In genomic region chr22:46995501-46996360, GRCh38 we compare ENCODE assay signal across 28 cellular contexts.
"Had no signal": no experiment of that assay in that cellular context is flagged by ENCODE, and none has a peak within 500 bp of the region (broad histone marks: within the 10 kb centered on the region; RNA-seq: fewer than 3 reads in every experiment).

No MANE protein-coding gene starts in this region.

- H3K9me3 ChIP-seq: esophagus squamous epithelium, heart right ventricle, lower lobe of right lung, right atrium auricular region, testis, uterus had no signal

- H3K4me3 Mint-ChIP-seq: activated CD4-positive, alpha-beta memory T cell treated with anti-CD3 and anti-CD28 coated beads, Interleukin-2, amount 10 ng/mL, durations not matched to agents 7 days and 5 days; activated CD4-positive, alpha-beta T cell treated with anti-CD3 and anti-CD28 coated beads, Interleukin-2, amount 10 ng/mL, durations not matched to agents 7 days and 5 days; activated naive CD4-positive, alpha-beta T cell treated with anti-CD3 and anti-CD28 coated beads, Interleukin-2, amount 50 U/mL, for 24 hours; activated naive CD8-positive, alpha-beta T cell treated with anti-CD3 and anti-CD28 coated beads, Interleukin-2, amount 50 U/mL, for 24 hours; activated T-cell treated with anti-CD3 and anti-CD28 coated beads, Interleukin-2, amount 50 U/mL, for 4 hours; activated T-helper 17 cell treated with anti-CD3 and anti-CD28 coated beads, Interleukin-2, amount 50 U/mL, for 72 hours; naive B cell; WTC11 had no signal

- H3K27me3 Mint-ChIP-seq: activated CD4-positive, alpha-beta memory T cell treated with anti-CD3 and anti-CD28 coated beads, Interleukin-2, amount 10 ng/mL, durations not matched to agents 7 days and 5 days; activated CD4-positive, alpha-beta T cell treated with anti-CD3 and anti-CD28 coated beads, Interleukin-2, amount 10 ng/mL, durations not matched to agents 7 days and 5 days; activated naive CD4-positive, alpha-beta T cell treated with anti-CD3 and anti-CD28 coated beads, Interleukin-2, amount 50 U/mL, for 24 hours; activated naive CD8-positive, alpha-beta T cell treated with anti-CD3 and anti-CD28 coated beads, Interleukin-2, amount 50 U/mL, for 24 hours; activated T-helper 17 cell treated with anti-CD3 and anti-CD28 coated beads, Interleukin-2, amount 50 U/mL, for 72 hours; naive B cell had no signal

- H2AFZ ChIP-seq: parathyroid adenoma had no signal

- ATAC-seq: activated naive CD8-positive, alpha-beta T cell treated with anti-CD3 and anti-CD28 coated beads, Interleukin-2, amount 50 U/mL, for 24 hours; activated T-cell treated with anti-CD3 and anti-CD28 coated beads, Interleukin-2, amount 50 U/mL, for 4 hours; activated T-helper 17 cell treated with anti-CD3 and anti-CD28 coated beads, Interleukin-2, amount 50 U/mL, for 72 hours; lower lobe of right lung; stimulated activated naive CD8-positive, alpha-beta T cell treated with anti-CD3 and anti-CD28 coated beads, Interleukin-15, Interleukin-2, amounts not matched to agents 100 U/mL and 50 U/mL, for 24 hours; WTC11 had no signal

- H3K27me3 ChIP-seq: esophagus squamous epithelium, heart right ventricle, right atrium auricular region, testis, uterus had no signal

- H3K4me1 ChIP-seq: parathyroid adenoma, right atrium auricular region, uterus had no signal

- H3K9ac ChIP-seq: parathyroid adenoma had no signal

- DNase-seq: activated CD4-positive, alpha-beta memory T cell treated with anti-CD3 and anti-CD28 coated beads, Interleukin-2, amount 10 ng/mL, durations not matched to agents 7 days and 5 days; activated CD4-positive, alpha-beta T cell treated with anti-CD3 and anti-CD28 coated beads for 1 hour; activated CD4-positive, alpha-beta T cell treated with anti-CD3 and anti-CD28 coated beads, Interleukin-2, amount 10 ng/mL, durations not matched to agents 7 days and 5 days; activated naive CD8-positive, alpha-beta T cell treated with anti-CD3 and anti-CD28 coated beads, Interleukin-2, amount 50 U/mL, for 24 hours; activated T-cell treated with anti-CD3 and anti-CD28 coated beads, Interleukin-2, amount 50 U/mL, for 4 hours; amygdala; effector CD4-positive, alpha-beta T cell; esophagus squamous epithelium; foreskin melanocyte; heart right ventricle; kidney glomerular epithelial cell; lower lobe of right lung; mesendoderm; naive B cell; nucleus accumbens; stimulated activated CD4-positive, alpha-beta T cell treated with anti-CD3 and anti-CD28 coated beads, Interleukin-12 subunit alpha, Interleukin-12 subunit beta, amount 100 ng/mL, for 4 hours; stimulated activated CD4-positive, alpha-beta T cell treated with anti-CD3 and anti-CD28 coated beads, Interleukin-4, amount 100 ng/mL, for 1 hour; stimulated activated naive CD8-positive, alpha-beta T cell treated with anti-CD3 and anti-CD28 coated beads, Interleukin-15, Interleukin-2, amounts not matched to agents 100 U/mL and 50 U/mL, for 24 hours; T-helper 2 cell; testis; trophoblast cell; uterus had no signal

- H3K9me3 Mint-ChIP-seq: activated CD4-positive, alpha-beta memory T cell treated with anti-CD3 and anti-CD28 coated beads, Interleukin-2, amount 10 ng/mL, durations not matched to agents 7 days and 5 days; activated CD4-positive, alpha-beta T cell treated with anti-CD3 and anti-CD28 coated beads, Interleukin-2, amount 10 ng/mL, durations not matched to agents 7 days and 5 days; activated naive CD4-positive, alpha-beta T cell treated with anti-CD3 and anti-CD28 coated beads, Interleukin-2, amount 50 U/mL, for 24 hours; activated naive CD8-positive, alpha-beta T cell treated with anti-CD3 and anti-CD28 coated beads, Interleukin-2, amount 50 U/mL, for 24 hours; activated T-cell treated with anti-CD3 and anti-CD28 coated beads, Interleukin-2, amount 50 U/mL, for 4 hours; activated T-helper 17 cell treated with anti-CD3 and anti-CD28 coated beads, Interleukin-2, amount 50 U/mL, for 72 hours; naive B cell; WTC11 had no signal

- H3K27ac ChIP-seq: epithelial cell of prostate, esophagus squamous epithelium, heart right ventricle, lower lobe of right lung, parathyroid adenoma, right atrium auricular region, testis, uterus had no signal

- H3K4me3 ChIP-seq: esophagus squamous epithelium, heart right ventricle, lower lobe of right lung, right atrium auricular region, testis, uterus had no signal

- H3K27ac Mint-ChIP-seq: activated CD4-positive, alpha-beta memory T cell treated with anti-CD3 and anti-CD28 coated beads, Interleukin-2, amount 10 ng/mL, durations not matched to agents 7 days and 5 days; activated CD4-positive, alpha-beta T cell treated with anti-CD3 and anti-CD28 coated beads, Interleukin-2, amount 10 ng/mL, durations not matched to agents 7 days and 5 days; activated naive CD4-positive, alpha-beta T cell treated with anti-CD3 and anti-CD28 coated beads, Interleukin-2, amount 50 U/mL, for 24 hours; activated naive CD8-positive, alpha-beta T cell treated with anti-CD3 and anti-CD28 coated beads, Interleukin-2, amount 50 U/mL, for 24 hours; activated T-helper 17 cell treated with anti-CD3 and anti-CD28 coated beads, Interleukin-2, amount 50 U/mL, for 72 hours had no signal

- H3K79me2 ChIP-seq: parathyroid adenoma had no signal

- H3K36me3 ChIP-seq: right atrium auricular region, uterus had no signal
